In genomic region chr1:155017021-155017945, GRCh38 we compare ENCODE assay signal across 1 cellular context.
TF ChIP-seq lines count a peak whose summit lies in the region.

No MANE protein-coding gene starts in this region.

TF ChIP-seq in HepG2, 621 proteins besides CTCF, POLR2A, EP300 and RAD21 (continued from another document and continues in another):
- TF ChIP-seq, protein P1, sequence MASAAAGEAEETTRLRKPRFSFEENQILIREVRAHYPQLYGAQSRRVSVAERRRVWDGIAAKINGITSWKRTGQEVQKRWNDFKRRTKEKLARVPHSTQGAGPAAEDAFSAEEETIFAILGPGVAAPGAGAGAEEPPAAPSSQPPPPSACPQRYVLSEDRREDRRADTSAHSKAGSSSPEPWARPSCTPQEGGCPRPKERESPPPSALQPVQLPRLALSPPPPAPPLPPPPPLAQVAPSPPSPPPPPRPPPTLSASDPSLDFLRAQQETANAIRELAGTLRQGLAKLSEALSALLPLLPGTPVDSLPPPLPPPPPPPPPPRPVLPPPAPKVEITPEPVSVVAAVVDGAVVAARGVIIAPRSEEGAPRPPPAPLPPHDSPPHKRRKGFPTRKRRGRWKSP (CRISPR knock-in tag; IDR thresholded peaks at IDR 0.05): peak; percentile 85
- TF ChIP-seq, protein P2, sequence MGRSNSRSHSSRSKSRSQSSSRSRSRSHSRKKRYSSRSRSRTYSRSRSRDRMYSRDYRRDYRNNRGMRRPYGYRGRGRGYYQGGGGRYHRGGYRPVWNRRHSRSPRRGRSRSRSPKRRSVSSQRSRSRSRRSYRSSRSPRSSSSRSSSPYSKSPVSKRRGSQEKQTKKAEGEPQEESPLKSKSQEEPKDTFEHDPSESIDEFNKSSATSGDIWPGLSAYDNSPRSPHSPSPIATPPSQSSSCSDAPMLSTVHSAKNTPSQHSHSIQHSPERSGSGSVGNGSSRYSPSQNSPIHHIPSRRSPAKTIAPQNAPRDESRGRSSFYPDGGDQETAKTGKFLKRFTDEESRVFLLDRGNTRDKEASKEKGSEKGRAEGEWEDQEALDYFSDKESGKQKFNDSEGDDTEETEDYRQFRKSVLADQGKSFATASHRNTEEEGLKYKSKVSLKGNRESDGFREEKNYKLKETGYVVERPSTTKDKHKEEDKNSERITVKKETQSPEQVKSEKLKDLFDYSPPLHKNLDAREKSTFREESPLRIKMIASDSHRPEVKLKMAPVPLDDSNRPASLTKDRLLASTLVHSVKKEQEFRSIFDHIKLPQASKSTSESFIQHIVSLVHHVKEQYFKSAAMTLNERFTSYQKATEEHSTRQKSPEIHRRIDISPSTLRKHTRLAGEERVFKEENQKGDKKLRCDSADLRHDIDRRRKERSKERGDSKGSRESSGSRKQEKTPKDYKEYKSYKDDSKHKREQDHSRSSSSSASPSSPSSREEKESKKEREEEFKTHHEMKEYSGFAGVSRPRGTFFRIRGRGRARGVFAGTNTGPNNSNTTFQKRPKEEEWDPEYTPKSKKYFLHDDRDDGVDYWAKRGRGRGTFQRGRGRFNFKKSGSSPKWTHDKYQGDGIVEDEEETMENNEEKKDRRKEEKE (IDR thresholded peaks at IDR 0.05): no peak
- TF ChIP-seq, protein P3, sequence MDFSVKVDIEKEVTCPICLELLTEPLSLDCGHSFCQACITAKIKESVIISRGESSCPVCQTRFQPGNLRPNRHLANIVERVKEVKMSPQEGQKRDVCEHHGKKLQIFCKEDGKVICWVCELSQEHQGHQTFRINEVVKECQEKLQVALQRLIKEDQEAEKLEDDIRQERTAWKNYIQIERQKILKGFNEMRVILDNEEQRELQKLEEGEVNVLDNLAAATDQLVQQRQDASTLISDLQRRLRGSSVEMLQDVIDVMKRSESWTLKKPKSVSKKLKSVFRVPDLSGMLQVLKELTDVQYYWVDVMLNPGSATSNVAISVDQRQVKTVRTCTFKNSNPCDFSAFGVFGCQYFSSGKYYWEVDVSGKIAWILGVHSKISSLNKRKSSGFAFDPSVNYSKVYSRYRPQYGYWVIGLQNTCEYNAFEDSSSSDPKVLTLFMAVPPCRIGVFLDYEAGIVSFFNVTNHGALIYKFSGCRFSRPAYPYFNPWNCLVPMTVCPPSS (IDR thresholded peaks at IDR 0.05): no peak
- TF ChIP-seq, protein P4, sequence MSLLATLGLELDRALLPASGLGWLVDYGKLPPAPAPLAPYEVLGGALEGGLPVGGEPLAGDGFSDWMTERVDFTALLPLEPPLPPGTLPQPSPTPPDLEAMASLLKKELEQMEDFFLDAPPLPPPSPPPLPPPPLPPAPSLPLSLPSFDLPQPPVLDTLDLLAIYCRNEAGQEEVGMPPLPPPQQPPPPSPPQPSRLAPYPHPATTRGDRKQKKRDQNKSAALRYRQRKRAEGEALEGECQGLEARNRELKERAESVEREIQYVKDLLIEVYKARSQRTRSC (CRISPR knock-in tag; IDR thresholded peaks at IDR 0.05; ENCODE audit: low read depth): no peak
- TF ChIP-seq YY1 (IDR thresholded peaks at IDR 0.05; ENCODE audit: insufficient read depth, insufficient replicate concordance, low read depth, low read length): peak; percentile 81
- TF ChIP-seq GLI4 (CRISPR knock-in tag; IDR thresholded peaks at IDR 0.05; ENCODE audit: borderline replicate concordance): no peak
- TF ChIP-seq ZFY (CRISPR knock-in tag; IDR thresholded peaks at IDR 0.05): peak; percentile 48; the same call in 1 of the 2 replicates
- TF ChIP-seq RXRA (CRISPR knock-in tag; IDR thresholded peaks at IDR 0.05): peak; percentile 76
- peak; percentile 84; the same call in 1 of the 2 replicates for TF ChIP-seq ZMAT3 (CRISPR knock-in tag; conservative IDR thresholded peaks at IDR 0.05)
- TF ChIP-seq E2F1 (CRISPR knock-in tag; IDR thresholded peaks at IDR 0.05): peak; percentile 75
- peak; percentile 70; the same call in 1 of the 2 replicates for TF ChIP-seq SMAD3 (CRISPR knock-in tag; IDR thresholded peaks at IDR 0.05)
- TF ChIP-seq ZNF382 (CRISPR knock-in tag; IDR thresholded peaks at IDR 0.05; ENCODE audit: borderline replicate concordance): no peak
- peak; percentile 84; the same call in 1 of the 2 replicates for TF ChIP-seq ZNF333 (CRISPR knock-in tag; IDR thresholded peaks at IDR 0.05; ENCODE audit: borderline replicate concordance)
- peak; percentile 57; the same call in 1 of the 2 replicates for TF ChIP-seq RFXAP (CRISPR knock-in tag; IDR thresholded peaks at IDR 0.05; ENCODE audit: borderline replicate concordance)
- TF ChIP-seq ZNF282 (IDR thresholded peaks at IDR 0.05; ENCODE audit: partially characterized antibody): no peak
- TF ChIP-seq SP5 (CRISPR knock-in tag; IDR thresholded peaks at IDR 0.05; ENCODE audit: borderline replicate concordance, low read depth): peak; percentile 55; the same call in 1 of the 2 replicates
- peak; percentile 62; the same call in 1 of the 2 replicates for TF ChIP-seq KMT2B (CRISPR knock-in tag; IDR thresholded peaks at IDR 0.05)
- TF ChIP-seq, protein P5, sequence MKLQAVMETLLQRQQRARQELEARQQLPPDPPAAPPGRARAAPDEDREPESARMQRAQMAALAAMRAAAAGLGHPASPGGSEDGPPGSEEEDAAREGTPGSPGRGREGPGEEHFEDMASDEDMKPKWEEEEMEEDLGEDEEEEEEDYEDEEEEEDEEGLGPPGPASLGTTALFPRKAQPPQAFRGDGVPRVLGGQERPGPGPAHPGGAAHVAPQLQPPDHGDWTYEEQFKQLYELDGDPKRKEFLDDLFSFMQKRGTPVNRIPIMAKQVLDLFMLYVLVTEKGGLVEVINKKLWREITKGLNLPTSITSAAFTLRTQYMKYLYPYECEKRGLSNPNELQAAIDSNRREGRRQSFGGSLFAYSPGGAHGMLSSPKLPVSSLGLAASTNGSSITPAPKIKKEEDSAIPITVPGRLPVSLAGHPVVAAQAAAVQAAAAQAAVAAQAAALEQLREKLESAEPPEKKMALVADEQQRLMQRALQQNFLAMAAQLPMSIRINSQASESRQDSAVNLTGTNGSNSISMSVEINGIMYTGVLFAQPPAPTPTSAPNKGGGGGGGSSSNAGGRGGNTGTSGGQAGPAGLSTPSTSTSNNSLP (IDR thresholded peaks at IDR 0.05; ENCODE audit: low read depth, low read length): no peak
- TF ChIP-seq, protein P6, sequence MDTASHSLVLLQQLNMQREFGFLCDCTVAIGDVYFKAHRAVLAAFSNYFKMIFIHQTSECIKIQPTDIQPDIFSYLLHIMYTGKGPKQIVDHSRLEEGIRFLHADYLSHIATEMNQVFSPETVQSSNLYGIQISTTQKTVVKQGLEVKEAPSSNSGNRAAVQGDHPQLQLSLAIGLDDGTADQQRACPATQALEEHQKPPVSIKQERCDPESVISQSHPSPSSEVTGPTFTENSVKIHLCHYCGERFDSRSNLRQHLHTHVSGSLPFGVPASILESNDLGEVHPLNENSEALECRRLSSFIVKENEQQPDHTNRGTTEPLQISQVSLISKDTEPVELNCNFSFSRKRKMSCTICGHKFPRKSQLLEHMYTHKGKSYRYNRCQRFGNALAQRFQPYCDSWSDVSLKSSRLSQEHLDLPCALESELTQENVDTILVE (CRISPR knock-in tag; IDR thresholded peaks at IDR 0.05): 0 out of 2 replicates have a peak, but pooled peaks have one; percentile 72
- TF ChIP-seq ZNF646 (CRISPR knock-in tag; IDR thresholded peaks at IDR 0.05): peak; percentile 41; the same call in 1 of the 2 replicates
- TF ChIP-seq PAX8 (CRISPR knock-in tag; IDR thresholded peaks at IDR 0.05; ENCODE audit: borderline replicate concordance): no peak
- no peak; the same call in 1 of the 2 replicates for TF ChIP-seq SOX13 (IDR thresholded peaks at IDR 0.05)
- peak in 1 of 2 experiments; percentile 53; a peak in 2 of 4 replicates for TF ChIP-seq SOX13 (CRISPR knock-in tag; conservative IDR thresholded peaks at IDR 0.05 in 1 of 2, IDR thresholded peaks at IDR 0.05 in 1 of 2)
- no peak for TF ChIP-seq GRHL1 (CRISPR knock-in tag; conservative IDR thresholded peaks at IDR 0.05)
- TF ChIP-seq ZNF781 (CRISPR knock-in tag; IDR thresholded peaks at IDR 0.05; ENCODE audit: borderline replicate concordance, not compliant biosample characterization): peak; percentile 69
- no peak for TF ChIP-seq ZNF337 (CRISPR knock-in tag; IDR thresholded peaks at IDR 0.05; ENCODE audit: borderline replicate concordance, low read depth)
- TF ChIP-seq FOXP1 (IDR thresholded peaks at IDR 0.05): no peak
- TF ChIP-seq FOXP1 (CRISPR knock-in tag; IDR thresholded peaks at IDR 0.05): 0 out of 2 replicates have a peak, but pooled peaks have one; percentile 18
- TF ChIP-seq HMG20A (CRISPR knock-in tag; IDR thresholded peaks at IDR 0.05; ENCODE audit: borderline replicate concordance): peak; percentile 30; the same call in 1 of the 2 replicates
- TF ChIP-seq ZNF12 (CRISPR knock-in tag; IDR thresholded peaks at IDR 0.05): no peak
- peak; percentile 59; the same call in 1 of the 2 replicates for TF ChIP-seq ZNF558 (CRISPR knock-in tag; IDR thresholded peaks at IDR 0.05; ENCODE audit: borderline replicate concordance)
- TF ChIP-seq ZNF281 (CRISPR knock-in tag; IDR thresholded peaks at IDR 0.05; ENCODE audit: borderline replicate concordance): peak; percentile 25; the same call in 1 of the 2 replicates
- no peak for TF ChIP-seq CHD4 (IDR thresholded peaks at IDR 0.05; ENCODE audit: borderline replicate concordance, low read length)
